11 cellular contexts compared by ENCODE assay signal in the genomic region with DNA sequence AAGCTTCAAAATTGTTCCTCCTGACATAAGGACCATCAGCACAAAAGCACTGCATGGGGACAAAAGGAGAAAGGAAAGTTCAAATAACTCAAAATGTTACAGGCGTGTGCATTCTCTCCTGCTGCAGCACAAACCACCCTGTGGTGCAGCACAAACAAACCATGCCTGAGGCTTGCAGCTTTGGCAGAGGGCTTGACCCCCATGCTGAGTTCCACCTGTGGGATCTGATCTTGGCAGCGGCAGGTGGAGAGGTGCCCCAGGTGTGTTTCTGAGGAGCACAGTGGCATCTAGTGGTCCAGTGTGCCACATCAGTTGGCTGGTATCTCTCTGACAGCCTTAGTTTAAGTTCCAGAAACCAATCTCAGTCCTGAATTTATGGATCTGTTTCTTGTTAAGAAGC.
DNase-seq lines count a peak whose midpoint lies in the region; ATAC-seq and TF ChIP-seq lines count a peak whose summit lies in the region.
"Had no signal": no experiment of that assay in that cellular context is flagged by ENCODE, and none has a peak within 500 bp of the region (broad histone marks: within the 10 kb centered on the region; RNA-seq: fewer than 3 reads in every experiment).

No MANE protein-coding gene starts in this region.

- no peak for TF ChIP-seq POLR2A in spleen (IDR thresholded peaks at IDR 0.05)

- 73 to 93% (median 90%) methylated on average over 2 of the region's 2 CpGs for WGBS in spleen, 5 donors

- peaks cover 44% of the 10 kb centered on the region for H3K36me3 ChIP-seq in RWPE2 (ENCODE audit: low read depth)
- H3K36me3 ChIP-seq in spleen = no peaks in the 10 kb centered on the region

- intact Hi-C loops in spleen (cut with DNase I; ENCODE audit: low total_unique reads) = no loop called here

- peak; percentile 71 for ATAC-seq in RWPE2 (ENCODE audit: low read depth)
- no peak for ATAC-seq in GM21723 (IDR thresholded peaks at IDR 0.05; ENCODE audit: unreplicated experiment)
- no peak for ATAC-seq in HG02623 (IDR thresholded peaks at IDR 0.05; ENCODE audit: unreplicated experiment)
- ATAC-seq in GM19467 (IDR thresholded peaks at IDR 0.05; ENCODE audit: unreplicated experiment) = no peak

- no peaks in the 10 kb centered on the region for H3K27me3 ChIP-seq in RWPE2 (ENCODE audit: insufficient read depth, poor library complexity, severe bottlenecking)
- H3K27me3 ChIP-seq in spleen (replicated peaks in 1 of 7) = no peaks in the 10 kb centered on the region
- H3K27me3 ChIP-seq: SJSA1 had no signal

- H3K9me3 ChIP-seq in RWPE2 (ENCODE audit: severe bottlenecking) (no peaks in the 10 kb centered on the region), spleen (no peaks in the 10 kb centered on the region)
- H3K9me3 ChIP-seq: SJSA1 had no signal

- H3K4me3 ChIP-seq in LNCaP clone FGC (ENCODE audit: low read depth, low read length) (no peak overlapping the region), RWPE2 (ENCODE audit: severe bottlenecking) (no peak overlapping the region), spleen (no peak overlapping the region)
- H3K4me3 ChIP-seq: SJSA1 had no signal

- no peak overlapping the region for H3K27ac ChIP-seq in RWPE2 (ENCODE audit: poor library complexity, severe bottlenecking)
- H3K27ac ChIP-seq in spleen = no peak overlapping the region
- H3K27ac ChIP-seq: SJSA1 had no signal

- DNase-seq in ELF-1 (ENCODE audit: low read depth, low spot score) = peak; percentile 50
- DNase-seq in LNCaP clone FGC (ENCODE audit: low read depth) = peak; percentile 61
- no peak for DNase-seq in RWPE2 (ENCODE audit: low spot score)
- peak; percentile 30 for DNase-seq in kidney tubule cell (ENCODE audit: low spot score)
- no peak for DNase-seq in spleen
- DNase-seq: activated gamma-delta T cell treated with Interleukin-2 at 50 U/mL for 16 hours, DMS 273 treated with DMSO at 0.1 percent for 48 hours had no signal

- TF ChIP-seq CTCF in LNCaP clone FGC (IDR thresholded peaks at IDR 0.05; ENCODE audit: control insufficient read depth, extremely low read depth, insufficient read depth) (peak; percentile 86), RWPE2 (IDR thresholded peaks at IDR 0.05; ENCODE audit: poor library complexity, severe bottlenecking) (peak; percentile 63), spleen (IDR thresholded peaks at IDR 0.05 in 8 of 11, conservative IDR thresholded peaks at IDR 0.05 in 3 of 11) (no peak)

- H3K4me1 ChIP-seq in RWPE2 (ENCODE audit: insufficient read depth, poor library complexity, severe bottlenecking) = no peaks in the 10 kb centered on the region
- H3K4me1 ChIP-seq in spleen = peaks cover 0 to 4% (median 0%) of the 10 kb centered on the region in 6 donors

Comparison
In these comparisons a context has a peak if more than half of its experiments do, and no peak if none do; other contexts are left out.
1. DNase-seq: peak in ELF-1 (single experiment), LNCaP clone FGC (single experiment) and kidney tubule cell (single experiment); none in RWPE2 (single experiment) and spleen (single experiment).
2. CTCF ChIP-seq: peak in LNCaP clone FGC (single experiment) and RWPE2 (single experiment); none in spleen (0 of 11).